16 cellular contexts compared by ENCODE assay signal in the genomic region with DNA sequence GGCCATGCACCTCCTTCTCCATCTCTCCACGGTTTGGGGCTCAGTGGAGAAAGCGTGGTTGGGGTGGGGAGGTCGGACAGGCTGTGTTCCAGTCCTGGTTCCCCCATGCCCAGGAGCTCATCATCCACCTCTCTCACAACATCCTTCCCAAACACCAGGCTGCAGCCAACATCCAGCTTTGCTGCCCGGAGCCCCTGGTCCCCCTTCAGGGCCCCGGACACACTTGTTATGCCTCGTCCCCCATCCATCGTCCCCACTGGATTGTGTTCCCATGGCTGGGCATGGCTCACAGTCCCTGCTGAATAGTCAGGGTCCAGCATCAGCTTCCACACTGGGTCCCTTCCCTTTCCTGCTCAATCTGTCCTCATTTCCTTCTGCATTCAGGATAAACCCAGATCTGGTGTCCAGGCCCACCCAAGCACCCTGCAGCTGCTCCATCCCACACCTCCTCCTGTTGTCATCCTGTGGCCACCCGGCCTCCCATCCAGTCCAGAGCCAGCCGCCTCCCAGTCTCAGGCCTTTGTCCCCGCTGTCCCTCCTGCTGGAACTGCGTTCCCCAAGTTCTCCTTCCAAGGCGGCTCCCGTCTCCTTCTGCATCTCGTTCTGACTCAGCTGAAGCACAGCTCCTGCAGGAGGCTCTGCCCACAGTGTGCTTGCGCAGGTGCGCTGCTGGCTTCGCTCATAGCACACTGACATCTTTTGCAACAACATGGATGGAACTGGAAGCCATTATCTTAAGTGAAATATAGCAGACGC.
DNase-seq lines count a peak whose midpoint lies in the region; ATAC-seq and TF ChIP-seq lines count a peak whose summit lies in the region.
"Had no signal": no experiment of that assay in that cellular context is flagged by ENCODE, and none has a peak within 500 bp of the region (broad histone marks: within the 10 kb centered on the region; RNA-seq: fewer than 3 reads in every experiment).

No MANE protein-coding gene starts in this region.

- H3K4me1 ChIP-seq in left ventricle myocardium inferior (peaks cover 6% of the 10 kb centered on the region), colonic mucosa (no peaks in the 10 kb centered on the region), suprapubic skin (no peaks in the 10 kb centered on the region)

- no peak overlapping the region for H3K9ac ChIP-seq in colonic mucosa (ENCODE audit: low read depth in 2 of 2, low read length in 2 of 2)
- H3K9ac ChIP-seq: GM23248 had no signal

- TF ChIP-seq EP300 in suprapubic skin (IDR thresholded peaks at IDR 0.05), result no peak

- TF ChIP-seq POLR2A in suprapubic skin (IDR thresholded peaks at IDR 0.05), result no peak

- H3K4me3 ChIP-seq in left ventricle myocardium inferior (no peak overlapping the region), colonic mucosa (no peak overlapping the region), suprapubic skin (no peak overlapping the region)
- H3K4me3 ChIP-seq: GM23248 had no signal

- intact Hi-C loops in Right ventricle myocardium inferior (cut with DNase I) (no loop called here), left ventricle myocardium inferior (cut with micrococcal nuclease) (no loop called here), colonic mucosa (cut with DNase I) (no loop called here)

- WGBS in suprapubic skin, result 87% methylated on average over 15 of the region's 18 CpGs

- TF ChIP-seq CTCF in left ventricle myocardium inferior (IDR thresholded peaks at IDR 0.05; ENCODE audit: borderline replicate concordance), result no peak
- TF ChIP-seq CTCF in colonic mucosa (IDR thresholded peaks at IDR 0.05), result no peak
- TF ChIP-seq CTCF in suprapubic skin (IDR thresholded peaks at IDR 0.05), result no peak

- H3K27me3 ChIP-seq in left ventricle myocardium inferior (ENCODE audit: low read depth) (peaks cover 49% of the 10 kb centered on the region), colonic mucosa (no peaks in the 10 kb centered on the region), suprapubic skin (peaks cover 2% of the 10 kb centered on the region)

- H3K9me3 ChIP-seq in left ventricle myocardium inferior (replicated peaks) (no peaks in the 10 kb centered on the region), colonic mucosa (no peaks in the 10 kb centered on the region), suprapubic skin (no peaks in the 10 kb centered on the region)

- H3K27ac ChIP-seq in left ventricle myocardium inferior (replicated peaks) (no peak overlapping the region), colonic mucosa (no peak overlapping the region), suprapubic skin (no peak overlapping the region)
- H3K27ac ChIP-seq: GM23248 had no signal

- DNase-seq in Right ventricle myocardium inferior (ENCODE audit: missing footprints) (peak; percentile 49), left ventricle myocardium inferior (no peak), colonic mucosa (peak; percentile 10), mucosa of gallbladder (ENCODE audit: low spot score) (peak; percentile 7), suprapubic skin (ENCODE audit: low spot score in 2 of 2) (peak; percentile 41 to 75), NCI-H526 treated with DMSO at 0.1 percent for 48 hours (lab: John Stamatoyannopoulos, UW) (no peak), DMS153 treated with DMSO at 0.1 percent for 48 hours (lab: John Stamatoyannopoulos, UW; ENCODE audit: unreplicated experiment) (no peak)
- DNase-seq: AML-193; CD4-positive, alpha-beta T cell; GM23248; KBM-7; NCI-H146; NCI-H2081 treated with DMSO at 0.1 percent for 48 hours; NCI-H748 treated with DMSO at 0.1 percent for 48 hours had no signal

- ATAC-seq in Right ventricle myocardium inferior (no peak), HG02642 (IDR thresholded peaks at IDR 0.05; ENCODE audit: poor library complexity, unreplicated experiment) (no peak)
- ATAC-seq: HCT116 had no signal

- H3K36me3 ChIP-seq in left ventricle myocardium inferior (no peaks in the 10 kb centered on the region), colonic mucosa (no peaks in the 10 kb centered on the region), suprapubic skin (no peaks in the 10 kb centered on the region)

Comparison
In these comparisons a context has a peak if more than half of its experiments do, and no peak if none do; other contexts are left out.
1. DNase-seq: peak in Right ventricle myocardium inferior (single experiment), colonic mucosa (single experiment), mucosa of gallbladder (single experiment) and suprapubic skin (2 of 2); none in left ventricle myocardium inferior (single experiment), NCI-H526 treated with DMSO at 0.1 percent for 48 hours (single experiment) and DMS153 treated with DMSO at 0.1 percent for 48 hours (single experiment).